1 cellular context compared by ENCODE assay signal in genomic region chr7:16586081-16586874, GRCh38.
TF ChIP-seq lines count a peak whose summit lies in the region.

No MANE protein-coding gene starts in this region.

TF ChIP-seq in K562, 482 proteins besides CTCF, POLR2A, EP300 and RAD21:
- no peak for TF ChIP-seq TEAD2 (tag; IDR thresholded peaks at IDR 0.05)
- no peak for TF ChIP-seq HLTF (IDR thresholded peaks at IDR 0.05)
- TF ChIP-seq TFAP4 (CRISPR knock-in tag; IDR thresholded peaks at IDR 0.05; ENCODE audit: borderline replicate concordance): peak; percentile 80; the same call in 1 of the 2 replicates
- no peak for TF ChIP-seq ELK1 (CRISPR knock-in tag; IDR thresholded peaks at IDR 0.05)
- TF ChIP-seq TCF7 (IDR thresholded peaks at IDR 0.05; ENCODE audit: borderline replicate concordance): no peak
- no peak for TF ChIP-seq MBD2 (IDR thresholded peaks at IDR 0.05; ENCODE audit: borderline replicate concordance, low read depth)
- TF ChIP-seq, protein P1, sequence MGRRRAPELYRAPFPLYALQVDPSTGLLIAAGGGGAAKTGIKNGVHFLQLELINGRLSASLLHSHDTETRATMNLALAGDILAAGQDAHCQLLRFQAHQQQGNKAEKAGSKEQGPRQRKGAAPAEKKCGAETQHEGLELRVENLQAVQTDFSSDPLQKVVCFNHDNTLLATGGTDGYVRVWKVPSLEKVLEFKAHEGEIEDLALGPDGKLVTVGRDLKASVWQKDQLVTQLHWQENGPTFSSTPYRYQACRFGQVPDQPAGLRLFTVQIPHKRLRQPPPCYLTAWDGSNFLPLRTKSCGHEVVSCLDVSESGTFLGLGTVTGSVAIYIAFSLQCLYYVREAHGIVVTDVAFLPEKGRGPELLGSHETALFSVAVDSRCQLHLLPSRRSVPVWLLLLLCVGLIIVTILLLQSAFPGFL (CRISPR knock-in tag; IDR thresholded peaks at IDR 0.05): no peak
- no peak for TF ChIP-seq HMG20A (CRISPR knock-in tag; conservative IDR thresholded peaks at IDR 0.05)
- no peak for TF ChIP-seq CCNT2 (IDR thresholded peaks at IDR 0.05; ENCODE audit: borderline replicate concordance, extremely low read depth, insufficient read length, low read depth, low read length)
- peak; percentile 82 for TF ChIP-seq ZBTB33 (CRISPR knock-in tag; IDR thresholded peaks at IDR 0.05)
- TF ChIP-seq ZNF253 (CRISPR knock-in tag; conservative IDR thresholded peaks at IDR 0.05): no peak
TF ChIP-seq in K562: peak in this region for 2.
